In the genomic region with DNA sequence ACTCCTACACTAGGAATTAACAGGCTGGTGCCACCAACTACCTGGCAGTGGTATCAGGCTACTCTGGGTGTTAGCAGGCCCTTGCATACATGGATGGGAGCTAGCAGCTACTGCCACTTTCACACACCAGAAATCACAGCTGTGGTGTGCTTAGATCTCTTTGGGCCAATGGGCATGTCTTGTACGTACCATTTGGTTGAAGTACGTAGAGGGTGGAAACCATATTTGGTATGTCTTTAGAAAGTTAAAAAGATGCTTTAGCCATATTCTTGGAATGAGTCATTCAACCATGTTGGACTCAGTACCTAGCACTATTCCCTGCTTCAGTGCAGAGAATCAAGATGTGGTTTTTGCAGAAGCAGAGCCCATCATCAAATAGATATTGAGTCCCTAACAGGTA, we compare ENCODE assay signal across 35 cellular contexts.
DNase-seq lines count a peak whose midpoint lies in the region; ATAC-seq and TF ChIP-seq lines count a peak whose summit lies in the region.
"Had no signal": no experiment of that assay in that cellular context is flagged by ENCODE, and none has a peak within 500 bp of the region (broad histone marks: within the 10 kb centered on the region; RNA-seq: fewer than 3 reads in every experiment).

No MANE protein-coding gene starts in this region.

- POLR2A ChIA-PET in IMR-90 (lab: Charles Lee; ENCODE audit: unreplicated experiment) = no interaction called here

- no peak overlapping the region for H3K23ac ChIP-seq in IMR-90 (ENCODE audit: low read depth, low read length)

- H4K91ac ChIP-seq in IMR-90 (ENCODE audit: insufficient read depth, low read depth, low read length) = no peak overlapping the region

- ATAC-seq in IMR-90 (ENCODE audit: low read depth) (no peak; the same call in 1 of the 2 replicates), upper lobe of right lung (no peak), HG02938 (IDR thresholded peaks at IDR 0.05; ENCODE audit: unreplicated experiment) (no peak)
- ATAC-seq: activated CD4-positive, alpha-beta T cell treated with anti-CD3 and anti-CD28 coated beads for 36 hours; body of pancreas; left colon had no signal

- no peak overlapping the region for H3K4ac ChIP-seq in IMR-90 (ENCODE audit: low read depth, low read length)

- H2AK5ac ChIP-seq in IMR-90 (ENCODE audit: low read depth, low read length) = no peak overlapping the region

- no peak overlapping the region for H3K9ac ChIP-seq in IMR-90 (ENCODE audit: low read depth, low read length)
- H3K9ac ChIP-seq: KMS-11 had no signal

- TF ChIP-seq POLR2A in IMR-90 (IDR thresholded peaks at IDR 0.05; ENCODE audit: low read depth, low read length) = no peak

- no peaks in the 10 kb centered on the region for H3K79me1 ChIP-seq in IMR-90 (ENCODE audit: low read depth in 1 of 2, low read length in 2 of 2)

- no peak for TF ChIP-seq RAD21 in IMR-90 (IDR thresholded peaks at IDR 0.05; ENCODE audit: low read length)

- H2BK120ac ChIP-seq in IMR-90 (ENCODE audit: low read depth, low read length) = no peak overlapping the region

- H2BK20ac ChIP-seq in IMR-90 (ENCODE audit: low read depth, low read length) = no peak overlapping the region

- H3K4me2 ChIP-seq in IMR-90 (ENCODE audit: low read depth, low read length) = no peak overlapping the region
- H3K4me2 ChIP-seq: KMS-11 had no signal

- no peak overlapping the region for H3K18ac ChIP-seq in IMR-90 (ENCODE audit: low read depth, low read length)

- intact Hi-C loops in IMR-90 (cut with micrococcal nuclease) (no loop called here), upper lobe of right lung (cut with DNase I) (no loop called here)

- no peak overlapping the region for H3K14ac ChIP-seq in IMR-90 (replicated peaks; ENCODE audit: low read depth, low read length)

- no peak overlapping the region for H3K56ac ChIP-seq in IMR-90 (ENCODE audit: extremely low read depth, insufficient read depth, low read length)

- H3K4me3 ChIP-seq in IMR-90 (ENCODE audit: insufficient read depth, low read depth, low read length) (no peak overlapping the region), astrocyte of the cerebellum (ENCODE audit: low read depth, low read length) (no peak overlapping the region), fibroblast of the aortic adventitia (ENCODE audit: low read depth, low read length) (no peak overlapping the region), upper lobe of right lung (no peak overlapping the region)
- H3K4me3 ChIP-seq: body of pancreas, dorsolateral prefrontal cortex, esophagus muscularis mucosa, skin epidermis, testis had no signal

- H3K27me3 ChIP-seq in IMR-90 (ENCODE audit: control insufficient read depth, insufficient read depth, low read length) = no peaks in the 10 kb centered on the region
- H3K27me3 ChIP-seq in upper lobe of right lung = no peaks in the 10 kb centered on the region
- H3K27me3 ChIP-seq: body of pancreas, esophagus muscularis mucosa, testis had no signal

- dilution Hi-C loops in IMR-90 (cut with HindIII; ENCODE audit: low sequenced_read_pairs, unreplicated experiment) = no loop called here

- H3K27ac ChIP-seq in IMR-90 (ENCODE audit: insufficient read depth, low read length) = no peak overlapping the region
- H3K27ac ChIP-seq in upper lobe of right lung = peak overlapping the region; percentile 19
- H3K27ac ChIP-seq: body of pancreas, dorsolateral prefrontal cortex, HL-60, KMS-11, VCaP had no signal

- TF ChIP-seq CTCF in IMR-90 (conservative IDR thresholded peaks at IDR 0.05; ENCODE audit: low read depth, low read length) = no peak
- no peak for TF ChIP-seq CTCF in astrocyte of the cerebellum (IDR thresholded peaks at IDR 0.05; ENCODE audit: low read depth, low read length, missing control alignments)
- TF ChIP-seq CTCF in fibroblast of the aortic adventitia (IDR thresholded peaks at IDR 0.05; ENCODE audit: insufficient read depth, low read length) = no peak
- TF ChIP-seq CTCF in upper lobe of right lung (IDR thresholded peaks at IDR 0.05) = no peak

- H3K9me1 ChIP-seq in IMR-90 (ENCODE audit: insufficient read depth, low read length) = no peaks in the 10 kb centered on the region

- H2BK5ac ChIP-seq in IMR-90 (ENCODE audit: low read depth, low read length, poor library complexity, severe bottlenecking) = no peak overlapping the region

- no peak overlapping the region for H2BK15ac ChIP-seq in IMR-90 (ENCODE audit: low read depth, low read length)

- peak; percentile 2 for DNase-seq in IMR-90
- peak; percentile 19 for DNase-seq in astrocyte of the cerebellum (ENCODE audit: low read depth)
- peak; percentile 35 for DNase-seq in fibroblast of the aortic adventitia (ENCODE audit: low read depth)
- no peak for DNase-seq in upper lobe of right lung
- DNase-seq in CD1c-positive myeloid dendritic cell (ENCODE audit: extremely low spot score) = no peak
- DNase-seq in T-helper 9 cell = no peak
- DNase-seq: activated CD4-positive, alpha-beta T cell treated with anti-CD3 and anti-CD28 coated beads for 36 hours; activated effector memory CD4-positive, alpha-beta T cell treated with Interleukin-2 at 50 U/mL for 16 hours; activated T-cell treated with anti-CD3 and anti-CD28 coated beads for 4 hours; body of pancreas; Calu3; CD4-positive, CD25-positive, alpha-beta regulatory T cell; DMS79; dorsolateral prefrontal cortex; GDM1; H9; immature natural killer cell; left colon; MM.1S; NCI-H1105 treated with DMSO at 0.1 percent for 48 hours; NCI-H1930; NCI-H524 treated with DMSO at 0.1 percent for 48 hours; nephron progenitor cell; NK-92 treated with Interleukin-12 subunit alpha and Interleukin-12 subunit beta, amount 100 ng/mL, for 24 hours; SHP77 treated with DMSO at 0.1 percent for 48 hours; stimulated activated naive CD4-positive, alpha-beta T cell; SW 1271; T1000; testis had no signal

- no peak overlapping the region for H4K8ac ChIP-seq in IMR-90 (ENCODE audit: low read depth in 2 of 2, low read length in 2 of 2)

- H4K5ac ChIP-seq in IMR-90 (ENCODE audit: low read depth, low read length) = no peak overlapping the region

- CTCF ChIA-PET in IMR-90 (lab: Yijun Ruan, JAX) = no interaction called here

- H4K20me1 ChIP-seq in IMR-90 (ENCODE audit: insufficient read depth, low read length) = no peaks in the 10 kb centered on the region

- in situ Hi-C loops in IMR-90 (cut with MboI; ENCODE audit: low sequenced_read_pairs) = no loop called here
- in situ Hi-C loops in astrocyte of the cerebellum (cut with HindIII; ENCODE audit: low sequenced_read_pairs) = no loop called here

- no peak overlapping the region for H2AK9ac ChIP-seq in IMR-90 (replicated peaks; ENCODE audit: low read depth, low read length, poor library complexity)

- H3K4me1 ChIP-seq in IMR-90 (ENCODE audit: control insufficient read depth, insufficient read depth, low read length) (peaks cover 2% of the 10 kb centered on the region; the same call in 1 of the 2 replicates), upper lobe of right lung (peaks cover 9% of the 10 kb centered on the region)

- H2AFZ ChIP-seq in IMR-90 (replicated peaks; ENCODE audit: low read length, poor library complexity) = no peak overlapping the region

- WGBS in IMR-90 (ENCODE audit: extremely low coverage in 2 of 2, insufficient read length in 1 of 2), 2 experiments = no CpG with 5 or more reads among the region's 2 CpGs

- H3K36me3 ChIP-seq in IMR-90 (ENCODE audit: control insufficient read depth, insufficient read depth, low read length) (no peaks in the 10 kb centered on the region), upper lobe of right lung (no peaks in the 10 kb centered on the region)
- H3K36me3 ChIP-seq: esophagus muscularis mucosa had no signal

- H3K9me3 ChIP-seq in IMR-90 (ENCODE audit: control insufficient read depth, insufficient read depth, low read length) = no peaks in the 10 kb centered on the region
- no peaks in the 10 kb centered on the region for H3K9me3 ChIP-seq in upper lobe of right lung
- H3K9me3 ChIP-seq: body of pancreas, esophagus muscularis mucosa, testis had no signal

- no TSS peak for BruUV-seq in IMR-90 (replicated peaks; lab: Mats Ljungman, UMichigan)

TF ChIP-seq in IMR-90, 13 proteins besides CTCF, POLR2A, EP300 and RAD21:
- TF ChIP-seq MAZ (IDR thresholded peaks at IDR 0.05; ENCODE audit: borderline replicate concordance, low read depth, low read length) (no peak), MXI1 (IDR thresholded peaks at IDR 0.05; ENCODE audit: borderline replicate concordance, low read depth, low read length) (no peak), CHD1 (IDR thresholded peaks at IDR 0.05; ENCODE audit: low read depth, low read length) (no peak), USF2 (IDR thresholded peaks at IDR 0.05; ENCODE audit: low read depth, low read length) (no peak), RFX5 (IDR thresholded peaks at IDR 0.05; ENCODE audit: low read depth, low read length) (no peak), NFE2L2 (IDR thresholded peaks at IDR 0.05; ENCODE audit: low read depth, low read length) (no peak), FOS (IDR thresholded peaks at IDR 0.05; ENCODE audit: low read depth, low read length) (no peak), SMC3 (IDR thresholded peaks at IDR 0.05; ENCODE audit: low read depth, low read length) (no peak), CEBPB (IDR thresholded peaks at IDR 0.05; ENCODE audit: low read depth, low read length) (no peak), BHLHE40 (IDR thresholded peaks at IDR 0.05; ENCODE audit: low read depth, low read length) (no peak), MAFK (IDR thresholded peaks at IDR 0.05; ENCODE audit: low read depth, low read length) (no peak), RCOR1 (IDR thresholded peaks at IDR 0.05; ENCODE audit: insufficient replicate concordance, low read length) (no peak)
- TF ChIP-seq, protein P1, sequence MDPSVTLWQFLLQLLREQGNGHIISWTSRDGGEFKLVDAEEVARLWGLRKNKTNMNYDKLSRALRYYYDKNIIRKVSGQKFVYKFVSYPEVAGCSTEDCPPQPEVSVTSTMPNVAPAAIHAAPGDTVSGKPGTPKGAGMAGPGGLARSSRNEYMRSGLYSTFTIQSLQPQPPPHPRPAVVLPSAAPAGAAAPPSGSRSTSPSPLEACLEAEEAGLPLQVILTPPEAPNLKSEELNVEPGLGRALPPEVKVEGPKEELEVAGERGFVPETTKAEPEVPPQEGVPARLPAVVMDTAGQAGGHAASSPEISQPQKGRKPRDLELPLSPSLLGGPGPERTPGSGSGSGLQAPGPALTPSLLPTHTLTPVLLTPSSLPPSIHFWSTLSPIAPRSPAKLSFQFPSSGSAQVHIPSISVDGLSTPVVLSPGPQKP (IDR thresholded peaks at IDR 0.05; ENCODE audit: borderline replicate concordance, low read depth, low read length) = no peak
TF ChIP-seq in IMR-90: peak in this region for 0.

Comparison
In these comparisons a context has a peak if more than half of its experiments do, and no peak if none do; other contexts are left out.
1. DNase-seq: peak in IMR-90 (single experiment), astrocyte of the cerebellum (single experiment) and fibroblast of the aortic adventitia (single experiment); none in upper lobe of right lung (single experiment), CD1c-positive myeloid dendritic cell (single experiment) and T-helper 9 cell (single experiment).